In genomic region chr7:38311329-38311937, GRCh38 we compare ENCODE assay signal across 8 cellular contexts.
DNase-seq lines count a peak whose midpoint lies in the region; ATAC-seq and TF ChIP-seq lines count a peak whose summit lies in the region.

No MANE protein-coding gene starts in this region.

- DNase-seq in T-helper 2 cell treated with Interferon-gamma antibody and Interleukin-4, amounts not matched to agents 5 μg/mL and 100 μg/mL, for 36 hours (ENCODE audit: low spot score) = no peak
- no peak for DNase-seq in T-helper 2 cell
- peak; percentile 27 for DNase-seq in hepatic stellate cell (ENCODE audit: low spot score)
- DNase-seq in superior temporal gyrus (ENCODE audit: extremely low spot score) = no peak

- H3K36me3 ChIP-seq in subcutaneous abdominal adipose tissue (ENCODE audit: control insufficient read depth in 5 of 5, insufficient read depth in 5 of 5, low read length in 5 of 5) = no peaks in the 10 kb centered on the region

- peak overlapping the region in 3 of 5 donors; percentile 50 to 71 (median 55) for H3K9ac ChIP-seq in subcutaneous abdominal adipose tissue (ENCODE audit: low read length in 5 of 5)

- H3K9me3 Mint-ChIP-seq in T-helper 2 cell treated with Interferon-gamma antibody and Interleukin-4, amounts not matched to agents 5 μg/mL and 100 μg/mL, for 36 hours = peaks cover 3% of the 10 kb centered on the region

- H3K27me3 ChIP-seq in subcutaneous abdominal adipose tissue (ENCODE audit: control insufficient read depth in 5 of 5, insufficient read depth in 4 of 5, low read length in 5 of 5) = no peaks in the 10 kb centered on the region

- H3K27ac Mint-ChIP-seq in T-helper 2 cell treated with Interferon-gamma antibody and Interleukin-4, amounts not matched to agents 5 μg/mL and 100 μg/mL, for 36 hours = peak overlapping the region; percentile 67

- no peaks in the 10 kb centered on the region for H3K27me3 Mint-ChIP-seq in T-helper 2 cell treated with Interferon-gamma antibody and Interleukin-4, amounts not matched to agents 5 μg/mL and 100 μg/mL, for 36 hours (ENCODE audit: low read depth)

- H3K4me1 ChIP-seq in subcutaneous abdominal adipose tissue (ENCODE audit: control insufficient read depth in 5 of 5, insufficient read depth in 5 of 5, low read length in 5 of 5) = peaks cover 8 to 34% (median 29%) of the 10 kb centered on the region in 5 donors

- H3K9me3 ChIP-seq in subcutaneous abdominal adipose tissue (ENCODE audit: control insufficient read depth in 5 of 5, low read length in 5 of 5) = peaks cover 0 to 3% (median 0%) of the 10 kb centered on the region in 5 donors

- H3K27ac ChIP-seq in subcutaneous abdominal adipose tissue (ENCODE audit: low read depth, low read length) = peak overlapping the region; percentile 75

- H3K4me3 ChIP-seq in WI38 (ENCODE audit: low read depth, low read length) (peak overlapping the region; percentile 37), subcutaneous abdominal adipose tissue (ENCODE audit: low read depth in 1 of 5, low read length in 5 of 5) (peak overlapping the region; percentile 57 to 72 (median 61))

- ATAC-seq in HG02678 (IDR thresholded peaks at IDR 0.05; ENCODE audit: unreplicated experiment) (peak; percentile 66), GM19324 (IDR thresholded peaks at IDR 0.05; ENCODE audit: low FRiP score, unreplicated experiment) (no peak)

- H3K36me3 Mint-ChIP-seq in T-helper 2 cell treated with Interferon-gamma antibody and Interleukin-4, amounts not matched to agents 5 μg/mL and 100 μg/mL, for 36 hours (ENCODE audit: low read depth) = peaks cover 2% of the 10 kb centered on the region

- TF ChIP-seq CTCF in WI38 (IDR thresholded peaks at IDR 0.05; ENCODE audit: low read depth, low read length) = no peak

- H3K4me1 Mint-ChIP-seq in T-helper 2 cell treated with Interferon-gamma antibody and Interleukin-4, amounts not matched to agents 5 μg/mL and 100 μg/mL, for 36 hours (ENCODE audit: low read depth) = peaks cover 3% of the 10 kb centered on the region

- peak overlapping the region; percentile 71 for H3K4me3 Mint-ChIP-seq in T-helper 2 cell treated with Interferon-gamma antibody and Interleukin-4, amounts not matched to agents 5 μg/mL and 100 μg/mL, for 36 hours
